Comparison of ENCODE assay signal across 1 cellular context in the genomic region with DNA sequence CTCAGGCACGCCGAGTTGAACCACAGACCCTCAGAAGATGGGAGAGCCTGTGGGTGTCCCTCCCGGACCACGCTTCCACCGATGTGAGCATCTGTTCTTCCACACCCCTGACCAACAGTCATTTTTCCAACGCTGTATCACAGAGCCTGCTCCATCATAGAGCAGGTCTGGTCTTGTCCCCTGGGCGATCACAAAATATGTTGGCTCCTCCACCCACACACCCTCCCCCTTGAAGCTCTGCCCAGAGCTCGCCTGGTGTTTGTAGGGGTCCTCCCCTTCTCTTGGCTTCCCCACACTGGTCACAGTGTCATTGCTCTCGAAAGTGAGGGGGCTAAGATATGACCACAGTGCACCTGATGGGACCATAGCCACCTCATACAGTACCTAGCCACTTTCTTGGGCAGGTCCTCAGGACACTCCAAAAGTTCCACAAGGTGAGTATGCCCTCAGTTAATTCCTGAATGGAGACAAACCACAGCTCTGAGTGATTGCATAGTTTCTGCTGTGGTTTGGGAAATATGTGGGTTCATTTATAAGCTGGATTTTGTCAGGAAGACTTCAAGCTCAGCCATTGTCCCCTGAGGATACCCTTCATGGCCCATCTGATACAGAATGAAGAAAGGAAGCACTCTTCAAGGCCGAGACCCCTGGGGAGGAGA.
TF ChIP-seq lines count a peak whose summit lies in the region.

No MANE protein-coding gene starts in this region.

TF ChIP-seq in H1, 55 proteins besides CTCF, POLR2A, EP300 and RAD21:
- TF ChIP-seq RNF2 (IDR thresholded peaks at IDR 0.05; ENCODE audit: borderline replicate concordance, low read depth, low read length, missing control alignments, poor library complexity, severe bottlenecking) (no peak), SP4 (IDR thresholded peaks at IDR 0.05; ENCODE audit: low read length) (no peak), FOSL1 (IDR thresholded peaks at IDR 0.05; ENCODE audit: insufficient read depth, low read depth, low read length) (no peak), POLR2AphosphoS5 (IDR thresholded peaks at IDR 0.05; ENCODE audit: low read depth, low read length) (no peak), CTBP2 (IDR thresholded peaks at IDR 0.05; ENCODE audit: borderline replicate concordance, insufficient read depth, insufficient read length, low read length) (no peak)
- TF ChIP-seq, protein P1, sequence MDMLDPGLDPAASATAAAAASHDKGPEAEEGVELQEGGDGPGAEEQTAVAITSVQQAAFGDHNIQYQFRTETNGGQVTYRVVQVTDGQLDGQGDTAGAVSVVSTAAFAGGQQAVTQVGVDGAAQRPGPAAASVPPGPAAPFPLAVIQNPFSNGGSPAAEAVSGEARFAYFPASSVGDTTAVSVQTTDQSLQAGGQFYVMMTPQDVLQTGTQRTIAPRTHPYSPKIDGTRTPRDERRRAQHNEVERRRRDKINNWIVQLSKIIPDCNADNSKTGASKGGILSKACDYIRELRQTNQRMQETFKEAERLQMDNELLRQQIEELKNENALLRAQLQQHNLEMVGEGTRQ (IDR thresholded peaks at IDR 0.05; ENCODE audit: low read length), result no peak
